ENCODE assay signal across 18 cellular contexts in the genomic region with DNA sequence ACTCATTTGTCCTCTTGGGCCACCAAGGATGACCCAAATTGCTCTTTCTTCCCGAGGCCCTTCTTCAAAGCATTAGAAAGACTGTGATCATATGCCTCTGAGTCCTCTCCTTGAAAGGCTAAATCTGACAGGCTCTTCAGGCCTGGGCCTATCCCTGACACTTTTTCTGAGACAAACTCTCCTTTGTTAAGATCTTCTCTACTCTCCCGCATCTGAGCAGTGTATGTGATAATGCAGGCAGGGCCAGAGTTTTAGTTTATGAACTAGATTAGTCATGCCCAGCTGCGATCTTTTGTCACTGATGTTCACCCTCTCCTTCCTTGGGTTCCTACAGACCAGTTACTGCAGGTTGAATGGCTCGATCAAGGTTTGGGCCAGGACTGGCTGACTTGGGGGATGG. TPM values are rescaled to one million over a fixed set of nuclear protein-coding genes. Genes with fewer than 3 reads are reported as not detected.
A peak's percentile ranks its signal among the peaks of the same experiment; 100 is the strongest.
DNase-seq lines count a peak whose midpoint lies in the region; ATAC-seq and TF ChIP-seq lines count a peak whose summit lies in the region.
"Had no signal": no experiment of that assay in that cellular context is flagged by ENCODE, and none has a peak within 500 bp of the region (broad histone marks: within the 10 kb centered on the region; RNA-seq: fewer than 3 reads in every experiment).

No MANE protein-coding gene starts in this region.

- TF ChIP-seq CTCF in mammary epithelial cell (conservative IDR thresholded peaks at IDR 0.05 in 1 of 2, IDR thresholded peaks at IDR 0.05 in 1 of 2; ENCODE audit: extremely low read depth in 1 of 2, insufficient read depth in 1 of 2, low read depth in 1 of 2, low read length in 2 of 2) (no peak), MCF 10A (IDR thresholded peaks at IDR 0.05; ENCODE audit: unreplicated experiment) (no peak), foreskin keratinocyte (conservative IDR thresholded peaks at IDR 0.05) (no peak), neural crest cell (conservative IDR thresholded peaks at IDR 0.05) (no peak), GM10266 (IDR thresholded peaks at IDR 0.05; ENCODE audit: control insufficient read depth, insufficient read depth, low read depth, missing control alignments) (no peak)

- BruUV-seq in mammary epithelial cell (replicated peaks; lab: Mats Ljungman, UMichigan) = no TSS peak
- BruUV-seq in MCF 10A (replicated peaks; lab: Mats Ljungman, UMichigan) = no TSS peak

- no peaks in the 10 kb centered on the region for H3K36me3 Mint-ChIP-seq in MCF 10A (ENCODE audit: insufficient read depth, unreplicated experiment)
- H3K36me3 Mint-ChIP-seq in neural crest cell (ENCODE audit: low read depth) = no peaks in the 10 kb centered on the region
- H3K36me3 Mint-ChIP-seq: CD8-positive, alpha-beta memory T cell had no signal

- 35% methylated on average over 4 of the region's 4 CpGs for WGBS in mammary epithelial cell (ENCODE audit: low coverage, missing lambda C conversion rate)

- no peak overlapping the region for H3K4me2 ChIP-seq in mammary epithelial cell (ENCODE audit: insufficient read depth, low read depth, low read length)
- H3K4me2 ChIP-seq: BLaER1 had no signal

- no peak overlapping the region for H3K27ac ChIP-seq in mammary epithelial cell (ENCODE audit: insufficient read depth, low read depth, low read length)
- H3K27ac ChIP-seq in foreskin keratinocyte = no peak overlapping the region
- H3K27ac ChIP-seq: 22Rv1, BLaER1 had no signal

- H3K4me3 ChIP-seq in mammary epithelial cell (replicated peaks in 1 of 3; ENCODE audit: insufficient read depth in 1 of 3, low read depth in 2 of 3, low read length in 3 of 3) = no peak overlapping the region
- H3K4me3 ChIP-seq: BLaER1 had no signal

- no peak overlapping the region for H2AFZ ChIP-seq in mammary epithelial cell (ENCODE audit: low read depth, low read length)

- POLR2A ChIA-PET in MCF 10A (lab: Yijun Ruan, JAX) = no interaction called here

- no peaks in the 10 kb centered on the region for H3K79me2 ChIP-seq in mammary epithelial cell (ENCODE audit: insufficient read depth, low read length)

- H3K27ac Mint-ChIP-seq in MCF 10A (ENCODE audit: low read depth, unreplicated experiment) (no peak overlapping the region), neural crest cell (ENCODE audit: unreplicated experiment) (peak overlapping the region; percentile 14)
- H3K27ac Mint-ChIP-seq: CD8-positive, alpha-beta memory T cell; HFFc6 had no signal

- no peaks in the 10 kb centered on the region for H3K9me3 ChIP-seq in mammary epithelial cell (replicated peaks; ENCODE audit: insufficient read depth, low read length)
- H3K9me3 ChIP-seq: BLaER1 had no signal

- H3K4me3 Mint-ChIP-seq in MCF 10A (ENCODE audit: unreplicated experiment) (no peak overlapping the region), neural crest cell (no peak overlapping the region)
- H3K4me3 Mint-ChIP-seq: CD8-positive, alpha-beta memory T cell; HFFc6 had no signal

- intact Hi-C loops in mammary epithelial cell (cut with micrococcal nuclease) (no loop called here), MCF 10A (cut with micrococcal nuclease) (no loop called here)

- H3K4me1 Mint-ChIP-seq in MCF 10A (ENCODE audit: insufficient read depth, unreplicated experiment) = no peaks in the 10 kb centered on the region
- H3K4me1 Mint-ChIP-seq in neural crest cell = peaks cover 28% of the 10 kb centered on the region

- ATAC-seq in foreskin keratinocyte (no peak), GM21447 (IDR thresholded peaks at IDR 0.05; ENCODE audit: unreplicated experiment) (no peak), GM21619 (IDR thresholded peaks at IDR 0.05; ENCODE audit: unreplicated experiment) (no peak)

- H3K27me3 ChIP-seq in mammary epithelial cell (ENCODE audit: insufficient read depth, low read length) = no peaks in the 10 kb centered on the region
- H3K27me3 ChIP-seq in foreskin keratinocyte = no peaks in the 10 kb centered on the region
- H3K27me3 ChIP-seq: BLaER1 had no signal

- DNase-seq in mammary epithelial cell (peak; percentile 75), MCF 10A (ENCODE audit: unreplicated experiment) (no peak), foreskin keratinocyte (peak; percentile 22 to 23), neural crest cell (ENCODE audit: low read depth, low spot score) (no peak), GM10266 (ENCODE audit: extremely low spot score) (no peak), cerebellum (ENCODE audit: low spot score) (no peak)
- DNase-seq: AML-193; CD8-positive, alpha-beta memory T cell; DMS53; GF-D8; HCEC 1CT; HFFc6 had no signal

- H3K9me3 Mint-ChIP-seq in MCF 10A (ENCODE audit: unreplicated experiment) = no peaks in the 10 kb centered on the region
- H3K9me3 Mint-ChIP-seq in neural crest cell = peaks cover 2% of the 10 kb centered on the region
- H3K9me3 Mint-ChIP-seq: CD8-positive, alpha-beta memory T cell; HFFc6 had no signal

- H3K9ac ChIP-seq in mammary epithelial cell (ENCODE audit: insufficient read depth, low read length) = no peak overlapping the region
- H3K9ac ChIP-seq: BLaER1 had no signal

- in situ Hi-C loops in mammary epithelial cell (cut with MboI; ENCODE audit: low sequenced_read_pairs in 2 of 2) = no loop called here

- H3K36me3 ChIP-seq in mammary epithelial cell (ENCODE audit: insufficient read depth, low read length) = no peaks in the 10 kb centered on the region
- H3K36me3 ChIP-seq: BLaER1 had no signal

- H3K27me3 Mint-ChIP-seq in MCF 10A (ENCODE audit: insufficient read depth, unreplicated experiment) = peaks cover 16% of the 10 kb centered on the region
- no peaks in the 10 kb centered on the region for H3K27me3 Mint-ChIP-seq in neural crest cell (ENCODE audit: low read depth)

- CTCF ChIA-PET in mammary epithelial cell (lab: Charles Lee; ENCODE audit: low non-redundant PET) (no interaction called here), MCF 10A (lab: Yijun Ruan, JAX) (interaction anchor here (0.6 to 2.8 kb wide), 2 partner anchors 67 to 1975 kb away, joined by 3 to 13 read pairs; no protein-coding TSS in a partner anchor)

- H3K4me1 ChIP-seq in mammary epithelial cell (ENCODE audit: insufficient read depth, low read length) (no peaks in the 10 kb centered on the region), foreskin keratinocyte (no peaks in the 10 kb centered on the region)

- dilution Hi-C loops in mammary epithelial cell (cut with HindIII; ENCODE audit: low sequenced_read_pairs) = no loop called here

- H4K20me1 ChIP-seq in mammary epithelial cell (ENCODE audit: insufficient read depth, low read length) = no peaks in the 10 kb centered on the region
- H4K20me1 ChIP-seq: BLaER1 had no signal

RNA-seq across cellular contexts. Expression of gene MASP1, which starts 39.2 kb away (rescaled TPM):
- total RNA-seq in mammary epithelial cell (under 1 TPM in 1 of 2 donors, not detected in 1; 0.83 TPM), MCF 10A (2022) (not detected in 2 replicates), foreskin keratinocyte (not detected in 2 replicates), neural crest cell (0.58 and 1.4 TPM in 2 replicates), cerebellum (50.4 TPM)
- polyA plus RNA-seq in mammary epithelial cell (not detected), foreskin keratinocyte (not detected in 2 replicates)
- not detected for polyA minus RNA-seq in mammary epithelial cell
- total RNA-seq: A673; CD8-positive, alpha-beta memory T cell had no signal
- polyA plus RNA-seq: CD8-positive, alpha-beta memory T cell had no signal

RNA-seq across cellular contexts. Expression of gene RTP1, which starts 55.0 kb away (rescaled TPM):
- total RNA-seq in mammary epithelial cell = not detected
- not detected for polyA plus RNA-seq in mammary epithelial cell
- polyA minus RNA-seq in mammary epithelial cell = not detected
- total RNA-seq in MCF 10A (2022) = not detected in 2 replicates
- not detected in 2 replicates for total RNA-seq in foreskin keratinocyte
- polyA plus RNA-seq in foreskin keratinocyte = not detected in 2 replicates
- total RNA-seq in neural crest cell = not detected in 2 replicates
- 0.27 TPM for total RNA-seq in cerebellum
- total RNA-seq: A673; CD8-positive, alpha-beta memory T cell; HFFc6; HT1080 had no signal
- polyA plus RNA-seq: CD8-positive, alpha-beta memory T cell had no signal

Comparison
In these comparisons a context has a peak if more than half of its experiments do, and no peak if none do; other contexts are left out.
1. DNase-seq: peak in mammary epithelial cell (single experiment) and foreskin keratinocyte (2 of 2); none in MCF 10A (single experiment), neural crest cell (single experiment), GM10266 (single experiment) and cerebellum (single experiment).
2. RNA of gene MASP1, which starts 39.2 kb away (total RNA-seq): 50.4 TPM in cerebellum (single experiment); 0.83 TPM in mammary epithelial cell, 0.58 to 1.4 TPM in neural crest cell, not detected in MCF 10A and not detected in foreskin keratinocyte; every median in the first group is over 10 times any median in the second.